In genomic region chr11:66593303-66593635, GRCh38 we compare ENCODE assay signal across 1 cellular context.
TF ChIP-seq lines count a peak whose summit lies in the region.

No MANE protein-coding gene starts in this region.

TF ChIP-seq in IMR-90, 13 proteins besides CTCF, POLR2A, EP300 and RAD21 (continued from another document):
- TF ChIP-seq MXI1 (IDR thresholded peaks at IDR 0.05; ENCODE audit: borderline replicate concordance, low read depth, low read length) (no peak), USF2 (IDR thresholded peaks at IDR 0.05; ENCODE audit: low read depth, low read length) (no peak), SMC3 (IDR thresholded peaks at IDR 0.05; ENCODE audit: low read depth, low read length) (no peak), ELK1 (IDR thresholded peaks at IDR 0.05; ENCODE audit: borderline replicate concordance, low read depth, low read length) (no peak), CHD1 (IDR thresholded peaks at IDR 0.05; ENCODE audit: low read depth, low read length) (no peak), NFE2L2 (IDR thresholded peaks at IDR 0.05; ENCODE audit: low read depth, low read length) (no peak), MAFK (IDR thresholded peaks at IDR 0.05; ENCODE audit: low read depth, low read length) (no peak)
